7 cellular contexts compared by ENCODE assay signal in genomic region chr16:81101702-81102101, GRCh38.
"Had no signal": no experiment of that assay in that cellular context is flagged by ENCODE, and none has a peak within 500 bp of the region (broad histone marks: within the 10 kb centered on the region; RNA-seq: fewer than 3 reads in every experiment).

No MANE protein-coding gene starts in this region.

- DNase-seq: H9, HCEC 1CT, HFFc6, IMR-90, KG1 had no signal

- H2AFZ ChIP-seq: GM23338 had no signal

- H3K4me2 ChIP-seq: GM23338 had no signal

- H3K4me3 ChIP-seq: GM23338, K562 had no signal

- ATAC-seq: GM23338, K562 had no signal
